Comparison of ENCODE assay signal across 19 cellular contexts in the genomic region with DNA sequence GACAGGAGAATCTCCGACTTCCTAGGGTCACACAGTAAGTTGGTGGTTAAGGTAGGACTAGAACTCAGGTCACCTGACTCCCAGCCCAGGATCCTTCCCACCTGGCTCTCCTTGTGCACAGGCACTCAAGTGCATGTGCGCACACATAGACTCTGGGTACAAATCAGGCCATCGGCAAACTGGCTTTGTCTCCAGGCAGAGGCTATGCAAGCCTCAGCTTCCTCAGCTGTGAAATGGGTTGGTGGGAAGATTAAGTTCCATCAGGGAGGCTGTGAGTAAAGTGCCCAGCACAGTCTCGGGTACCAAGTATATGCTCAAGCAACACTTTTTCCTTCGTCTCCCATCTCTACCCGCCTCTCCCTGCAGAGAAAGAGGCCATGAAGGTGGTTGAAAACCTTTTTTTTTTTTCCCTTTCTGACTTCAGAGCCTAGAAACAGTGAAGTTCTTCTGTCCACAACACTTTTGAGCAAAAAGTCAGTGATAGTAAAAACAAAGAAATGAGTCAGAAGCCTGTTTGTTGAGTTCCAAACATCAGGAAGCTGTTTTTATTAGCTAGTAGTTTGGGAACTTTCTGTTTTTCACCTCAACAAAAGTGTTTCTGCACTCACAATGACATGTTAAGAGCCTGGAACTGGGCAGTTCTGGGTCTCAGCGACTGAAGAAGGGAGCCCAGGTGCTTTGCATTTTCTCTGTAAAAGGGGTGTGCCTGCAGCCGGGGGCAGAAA.
"Had no signal": no experiment of that assay in that cellular context is flagged by ENCODE, and none has a peak within 500 bp of the region (broad histone marks: within the 10 kb centered on the region; RNA-seq: fewer than 3 reads in every experiment).

No MANE protein-coding gene starts in this region.

- H3K36me3 ChIP-seq: sigmoid colon, stomach had no signal

- H3K27ac Mint-ChIP-seq: activated naive CD4-positive, alpha-beta T cell treated with anti-CD3 and anti-CD28 coated beads for 36 hours; brain; nephron; stimulated activated effector memory CD8-positive, alpha-beta T cell treated with anti-CD3 and anti-CD28 coated beads, Interleukin-12 subunit alpha, Interleukin-12 subunit beta, amount 100 ng/mL, for 72 hours; T-helper 1 cell treated with Interleukin-12 subunit alpha and Interleukin-12 subunit beta and Interleukin-4 antibody, amounts not matched to agents 30 μg/mL and 1 μg/mL, for 36 hours had no signal

- H3K9ac ChIP-seq: parathyroid adenoma had no signal

- DNase-seq: activated CD4-positive, alpha-beta T cell treated with anti-CD3 and anti-CD28 coated beads, Interleukin-2, amount 50 U/mL, for 1 hour; activated CD8-positive, alpha-beta memory T cell treated with anti-CD3 and anti-CD28 coated beads, Interleukin-2, amount 50 U/mL, for 4 hours; activated naive CD4-positive, alpha-beta T cell treated with anti-CD3 and anti-CD28 coated beads for 36 hours; activated T-cell treated with anti-CD3 and anti-CD28 coated beads, Interleukin-2, amount 50 U/mL, for 4 hours; cortex of kidney; effector CD8-positive, alpha-beta T cell; foreskin melanocyte; kidney; midbrain; sigmoid colon; stimulated activated CD4-positive, alpha-beta T cell treated with anti-CD3 and anti-CD28 coated beads, Interleukin-4, amount 100 ng/mL, for 24 hours; stomach had no signal

- H3K36me3 Mint-ChIP-seq: brain; stimulated activated effector memory CD8-positive, alpha-beta T cell treated with anti-CD3 and anti-CD28 coated beads, Interleukin-12 subunit alpha, Interleukin-12 subunit beta, amount 100 ng/mL, for 72 hours had no signal

- H3K9me3 Mint-ChIP-seq: activated naive CD4-positive, alpha-beta T cell treated with anti-CD3 and anti-CD28 coated beads for 36 hours; activated T-cell treated with anti-CD3 and anti-CD28 coated beads, Interleukin-2, amount 50 U/mL, for 4 hours; nephron; stimulated activated effector memory CD8-positive, alpha-beta T cell treated with anti-CD3 and anti-CD28 coated beads, Interleukin-12 subunit alpha, Interleukin-12 subunit beta, amount 100 ng/mL, for 72 hours; T-helper 1 cell treated with Interleukin-12 subunit alpha and Interleukin-12 subunit beta and Interleukin-4 antibody, amounts not matched to agents 30 μg/mL and 1 μg/mL, for 36 hours had no signal

- H3K79me2 ChIP-seq: parathyroid adenoma had no signal

- H3K4me3 ChIP-seq: lung, sigmoid colon, stomach had no signal

- H3K27ac ChIP-seq: parathyroid adenoma, sigmoid colon, stomach had no signal

- H3K9me3 ChIP-seq: sigmoid colon, stomach had no signal

- H2AFZ ChIP-seq: parathyroid adenoma had no signal

- H3K4me3 Mint-ChIP-seq: activated naive CD4-positive, alpha-beta T cell treated with anti-CD3 and anti-CD28 coated beads for 36 hours; activated T-cell treated with anti-CD3 and anti-CD28 coated beads, Interleukin-2, amount 50 U/mL, for 4 hours; brain; nephron; stimulated activated effector memory CD8-positive, alpha-beta T cell treated with anti-CD3 and anti-CD28 coated beads, Interleukin-12 subunit alpha, Interleukin-12 subunit beta, amount 100 ng/mL, for 72 hours; T-helper 1 cell treated with Interleukin-12 subunit alpha and Interleukin-12 subunit beta and Interleukin-4 antibody, amounts not matched to agents 30 μg/mL and 1 μg/mL, for 36 hours had no signal

- H3K4me1 Mint-ChIP-seq: stimulated activated effector memory CD8-positive, alpha-beta T cell treated with anti-CD3 and anti-CD28 coated beads, Interleukin-12 subunit alpha, Interleukin-12 subunit beta, amount 100 ng/mL, for 72 hours had no signal

- ATAC-seq: activated T-cell treated with anti-CD3 and anti-CD28 coated beads, Interleukin-2, amount 50 U/mL, for 4 hours; left lobe of liver had no signal
